ENCODE assay signal across 14 cellular contexts in genomic region chr14:53331247-53331646, GRCh38.
DNase-seq lines count a peak whose midpoint lies in the region; ATAC-seq and TF ChIP-seq lines count a peak whose summit lies in the region.
"Had no signal": no experiment of that assay in that cellular context is flagged by ENCODE, and none has a peak within 500 bp of the region (broad histone marks: within the 10 kb centered on the region; RNA-seq: fewer than 3 reads in every experiment).

No MANE protein-coding gene starts in this region.

- no peak overlapping the region for H3K4me3 ChIP-seq in AG09309 (ENCODE audit: control insufficient read depth, low read depth, low read length)
- H3K4me3 ChIP-seq: psoas muscle had no signal

- TF ChIP-seq CTCF in AG09309 (IDR thresholded peaks at IDR 0.05; ENCODE audit: control insufficient read depth, insufficient read depth, low read depth, low read length, missing control alignments) = no peak

- DNase-seq in AG09309 (ENCODE audit: low read depth) = peak; percentile 33
- peak; percentile 82 for DNase-seq in HCEC 1CT
- DNase-seq in amniotic epithelial cell (ENCODE audit: low read depth) = peak; percentile 53
- peak; percentile 72 for DNase-seq in iris pigment epithelial cell (ENCODE audit: low read depth)
- no peak for DNase-seq in activated CD4-positive, alpha-beta T cell treated with anti-CD3 and anti-CD28 coated beads, Interleukin-2, amount 50 U/mL, for 1 hour
- no peak for DNase-seq in activated CD4-positive, alpha-beta T cell treated with anti-CD3 and anti-CD28 coated beads for 48 hours
- DNase-seq: activated CD8-positive, alpha-beta memory T cell treated with anti-CD3 and anti-CD28 coated beads for 24 hours; activated naive CD8-positive, alpha-beta T cell treated with anti-CD3 and anti-CD28 coated beads, Interleukin-2, amount 10 ng/mL, durations not matched to agents 7 days and 5 days; CD8-positive, alpha-beta memory T cell; left cardiac atrium; psoas muscle had no signal

- ATAC-seq in GM19351 (IDR thresholded peaks at IDR 0.05; ENCODE audit: unreplicated experiment) (no peak), HG03565 (IDR thresholded peaks at IDR 0.05; ENCODE audit: unreplicated experiment) (no peak)
- ATAC-seq: left cardiac atrium; psoas muscle; stimulated activated memory B cell treated with anti-CD40 and anti-IgM and Interleukin-4, amounts not matched to agents 10 μg/mL and 1 μg/mL and 100 μg/mL, for 72 hours had no signal

Comparison
In these comparisons a context has a peak if more than half of its experiments do, and no peak if none do; other contexts are left out.
1. DNase-seq: peak in AG09309 (single experiment), HCEC 1CT (single experiment), amniotic epithelial cell (single experiment) and iris pigment epithelial cell (single experiment); none in activated CD4-positive, alpha-beta T cell treated with anti-CD3 and anti-CD28 coated beads, Interleukin-2, amount 50 U/mL, for 1 hour (single experiment) and activated CD4-positive, alpha-beta T cell treated with anti-CD3 and anti-CD28 coated beads for 48 hours (single experiment).